In genomic region chr19:47697863-47698609, GRCh38 we compare ENCODE assay signal across 8 cellular contexts. TPM values are rescaled to one million over a fixed set of nuclear protein-coding genes. Genes with fewer than 3 reads are reported as not detected.
DNase-seq lines count a peak whose midpoint lies in the region; ATAC-seq and TF ChIP-seq lines count a peak whose summit lies in the region.

No MANE protein-coding gene starts in this region.

- peak; percentile 94 for DNase-seq in Ammon's horn (ENCODE audit: low spot score)
- DNase-seq in GOT3 (lab: John Stamatoyannopoulos, UW): peak; percentile 41
- peak; percentile 67 to 84 for DNase-seq in NCI-H526 (lab: John Stamatoyannopoulos, UW)
- peak; percentile 40 to 44 for DNase-seq in activated CD4-positive, alpha-beta T cell treated with anti-CD3 and anti-CD28 coated beads, Interleukin-2, amount 50 U/mL, for 24 hours (ENCODE audit: low read depth in 1 of 2, low spot score in 1 of 2)
- peak; percentile 27 for DNase-seq in effector CD8-positive, alpha-beta T cell (lab: John Stamatoyannopoulos, UW)
- DNase-seq in lower lobe of right lung: peak; percentile 77
- peak; percentile 47 to 50 for DNase-seq in stimulated activated CD4-positive, alpha-beta T cell treated with anti-CD3 and anti-CD28 coated beads, Interleukin-4, amount 100 ng/mL, for 4 hours

- H3K9me3 ChIP-seq in lower lobe of right lung: no peaks in the 10 kb centered on the region

- H3K36me3 ChIP-seq in lower lobe of right lung: peaks cover 56% of the 10 kb centered on the region

- H3K4me1 ChIP-seq in lower lobe of right lung: peaks cover 6% of the 10 kb centered on the region

- intact Hi-C loops in lower lobe of right lung (cut with DNase I): no loop called here

- H3K27ac ChIP-seq in lower lobe of right lung: peak overlapping the region; percentile 27

- H3K4me3 ChIP-seq in lower lobe of right lung: no peak overlapping the region

- ATAC-seq in lower lobe of right lung: peak; percentile 87 to 91
- ATAC-seq in HG03108 (IDR thresholded peaks at IDR 0.05; ENCODE audit: unreplicated experiment): no peak

- H3K27me3 ChIP-seq in lower lobe of right lung (ENCODE audit: low read depth): no peaks in the 10 kb centered on the region

- peak; percentile 97 for TF ChIP-seq CTCF in lower lobe of right lung (IDR thresholded peaks at IDR 0.05)

RNA-seq across cellular contexts. Expression of gene EHD2, which starts 15.2 kb away (rescaled TPM):
- total RNA-seq in lower lobe of right lung: 148 TPM

RNA-seq across cellular contexts. Expression of gene NOP53, which starts 47.3 kb away (rescaled TPM):
- 282 TPM for total RNA-seq in lower lobe of right lung

Comparison
In these comparisons a context has a peak if more than half of its experiments do, and no peak if none do; other contexts are left out.
1. DNase-seq: peak in every context shown above with its lines; median percentile 94 in Ammon's horn; 77 in lower lobe of right lung; 76 in NCI-H526; 48 in stimulated activated CD4-positive, alpha-beta T cell treated with anti-CD3 and anti-CD28 coated beads, Interleukin-4, amount 100 ng/mL, for 4 hours; 42 in activated CD4-positive, alpha-beta T cell treated with anti-CD3 and anti-CD28 coated beads, Interleukin-2, amount 50 U/mL, for 24 hours; 41 in GOT3; 27 in effector CD8-positive, alpha-beta T cell.